Comparison of ENCODE assay signal across 33 cellular contexts in the genomic region with DNA sequence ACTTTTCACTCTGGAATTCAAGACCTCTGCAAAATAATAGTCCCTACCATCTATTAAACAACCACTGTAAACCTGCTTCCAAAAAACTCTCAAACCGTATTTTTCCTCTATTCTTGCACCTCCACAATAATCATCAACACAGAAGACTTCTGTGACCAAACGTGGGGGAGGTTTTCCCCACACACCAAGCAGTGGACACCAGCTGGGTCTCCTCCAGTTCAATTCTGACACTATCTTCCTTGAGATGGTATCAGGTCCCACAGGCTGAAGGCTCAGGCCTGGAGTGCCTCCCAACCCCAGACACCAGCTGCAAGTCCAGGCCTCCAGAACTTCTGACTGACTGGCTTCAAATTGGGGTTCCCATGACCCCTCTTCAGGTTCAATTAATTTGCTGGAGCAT.
"Had no signal": no experiment of that assay in that cellular context is flagged by ENCODE, and none has a peak within 500 bp of the region (broad histone marks: within the 10 kb centered on the region; RNA-seq: fewer than 3 reads in every experiment).

No MANE protein-coding gene starts in this region.

- H3K27me3 ChIP-seq: adrenal gland, brain microvascular endothelial cell, cardiac muscle cell, MG63 had no signal

- H3K36me3 Mint-ChIP-seq: activated CD4-positive, alpha-beta memory T cell treated with anti-CD3 and anti-CD28 coated beads for 36 hours; activated naive CD4-positive, alpha-beta T cell treated with anti-CD3 and anti-CD28 coated beads, Interleukin-2, amount 50 U/mL, for 72 hours; WTC11 had no signal

- DNase-seq: activated CD4-positive, alpha-beta memory T cell treated with anti-CD3 and anti-CD28 coated beads for 36 hours; activated CD4-positive, alpha-beta T cell treated with anti-CD3 and anti-CD28 coated beads for 4 hours; activated CD4-positive, alpha-beta T cell treated with anti-CD3 and anti-CD28 coated beads, Interleukin-2, amount 50 U/mL, for 1 hour; activated CD8-positive, alpha-beta memory T cell treated with anti-CD3 and anti-CD28 coated beads, Interleukin-2, amount 50 U/mL, for 4 hours; activated gamma-delta T cell treated with Interleukin-2 at 50 U/mL for 16 hours; activated naive CD4-positive, alpha-beta T cell treated with anti-CD3 and anti-CD28 coated beads for 36 hours; activated T-cell treated with anti-CD3 and anti-CD28 coated beads for 4 hours; activated T-cell treated with anti-CD3 and anti-CD28 coated beads, Interleukin-2, amount 50 U/mL, for 4 hours; adrenal gland; brain microvascular endothelial cell; Kasumi-1; KG1; MG63; NCI-H1048; NCI-H1105 treated with DMSO at 0.1 percent for 48 hours; NCI-H1436; NCI-H1694; NCI-H1930; NCI-H2081 treated with DMSO at 0.1 percent for 48 hours; NCI-H226; NCI-H446 treated with DMSO at 0.1 percent for 48 hours; NCI-H524 treated with DMSO at 0.1 percent for 48 hours; Right ventricle myocardium superior; SW 1271; T-helper 1 cell; T-helper 2 cell; T-helper 9 cell had no signal

- H3K36me3 ChIP-seq: adrenal gland, brain microvascular endothelial cell, cardiac muscle cell, MG63 had no signal

- H3K27me3 Mint-ChIP-seq: activated CD4-positive, alpha-beta memory T cell treated with anti-CD3 and anti-CD28 coated beads for 36 hours had no signal

- H3K4me3 ChIP-seq: adrenal gland, cardiac muscle cell, MG63 had no signal

- H3K4me1 Mint-ChIP-seq: central memory CD8-positive, alpha-beta T cell; WTC11 had no signal

- H3K9me3 Mint-ChIP-seq: activated CD4-positive, alpha-beta memory T cell treated with anti-CD3 and anti-CD28 coated beads for 36 hours; activated naive CD4-positive, alpha-beta T cell treated with anti-CD3 and anti-CD28 coated beads for 36 hours; activated naive CD4-positive, alpha-beta T cell treated with anti-CD3 and anti-CD28 coated beads, Interleukin-2, amount 50 U/mL, for 72 hours; activated T-cell treated with anti-CD3 and anti-CD28 coated beads, Interleukin-2, amount 50 U/mL, for 4 hours; activated T-helper 1 cell treated with anti-CD3 and anti-CD28 coated beads, Interleukin-12 subunit alpha, Interleukin-12 subunit beta, Interleukin-2, Interleukin-4 antibody, amounts not matched to agents 30 ng/mL and 10 ng/mL and 1 ng/mL, durations not matched to agents 14 hours and 24 hours and 36 hours; central memory CD8-positive, alpha-beta T cell; WTC11 had no signal

- H3K27ac Mint-ChIP-seq: activated CD4-positive, alpha-beta memory T cell treated with anti-CD3 and anti-CD28 coated beads for 36 hours; activated naive CD4-positive, alpha-beta T cell treated with anti-CD3 and anti-CD28 coated beads for 36 hours; activated naive CD4-positive, alpha-beta T cell treated with anti-CD3 and anti-CD28 coated beads, Interleukin-2, amount 50 U/mL, for 72 hours; activated T-helper 1 cell treated with anti-CD3 and anti-CD28 coated beads, Interleukin-12 subunit alpha, Interleukin-12 subunit beta, Interleukin-2, Interleukin-4 antibody, amounts not matched to agents 30 ng/mL and 10 ng/mL and 1 ng/mL, durations not matched to agents 14 hours and 24 hours and 36 hours; WTC11 had no signal

- H3K4me3 Mint-ChIP-seq: activated CD4-positive, alpha-beta memory T cell treated with anti-CD3 and anti-CD28 coated beads for 36 hours; activated naive CD4-positive, alpha-beta T cell treated with anti-CD3 and anti-CD28 coated beads for 36 hours; activated T-cell treated with anti-CD3 and anti-CD28 coated beads, Interleukin-2, amount 50 U/mL, for 4 hours; activated T-helper 1 cell treated with anti-CD3 and anti-CD28 coated beads, Interleukin-12 subunit alpha, Interleukin-12 subunit beta, Interleukin-2, Interleukin-4 antibody, amounts not matched to agents 30 ng/mL and 10 ng/mL and 1 ng/mL, durations not matched to agents 14 hours and 24 hours and 36 hours; central memory CD8-positive, alpha-beta T cell; WTC11 had no signal

- H3K9me3 ChIP-seq: adrenal gland, MG63 had no signal

- H3K27ac ChIP-seq: adrenal gland, brain microvascular endothelial cell, cardiac muscle cell had no signal

- ATAC-seq: activated CD4-positive, CD25-positive, alpha-beta regulatory T cell treated with anti-CD3 and anti-CD28 coated beads, Interleukin-2, amount 50 U/mL, for 24 hours; activated naive CD4-positive, alpha-beta T cell treated with anti-CD3 and anti-CD28 coated beads, Interleukin-2, amount 50 U/mL, for 72 hours; activated T-cell treated with anti-CD3 and anti-CD28 coated beads, Interleukin-2, amount 50 U/mL, for 4 hours had no signal

- H3K4me1 ChIP-seq: adrenal gland had no signal
